1 cellular context compared by ENCODE assay signal in genomic region chr22:42123529-42123928, GRCh38. TPM values are rescaled to one million over a fixed set of nuclear protein-coding genes. Genes with fewer than 3 reads are reported as not detected.
"Had no signal": no experiment of that assay in that cellular context is flagged by ENCODE, and none has a peak within 500 bp of the region (broad histone marks: within the 10 kb centered on the region; RNA-seq: fewer than 3 reads in every experiment).

No MANE protein-coding gene starts in this region.

RNA-seq across cellular contexts. Expression of gene CYP2D6, which starts 7.1 kb away (rescaled TPM):
- total RNA-seq: RPMI7951 had no signal
